ENCODE assay signal across 7 cellular contexts in the genomic region with DNA sequence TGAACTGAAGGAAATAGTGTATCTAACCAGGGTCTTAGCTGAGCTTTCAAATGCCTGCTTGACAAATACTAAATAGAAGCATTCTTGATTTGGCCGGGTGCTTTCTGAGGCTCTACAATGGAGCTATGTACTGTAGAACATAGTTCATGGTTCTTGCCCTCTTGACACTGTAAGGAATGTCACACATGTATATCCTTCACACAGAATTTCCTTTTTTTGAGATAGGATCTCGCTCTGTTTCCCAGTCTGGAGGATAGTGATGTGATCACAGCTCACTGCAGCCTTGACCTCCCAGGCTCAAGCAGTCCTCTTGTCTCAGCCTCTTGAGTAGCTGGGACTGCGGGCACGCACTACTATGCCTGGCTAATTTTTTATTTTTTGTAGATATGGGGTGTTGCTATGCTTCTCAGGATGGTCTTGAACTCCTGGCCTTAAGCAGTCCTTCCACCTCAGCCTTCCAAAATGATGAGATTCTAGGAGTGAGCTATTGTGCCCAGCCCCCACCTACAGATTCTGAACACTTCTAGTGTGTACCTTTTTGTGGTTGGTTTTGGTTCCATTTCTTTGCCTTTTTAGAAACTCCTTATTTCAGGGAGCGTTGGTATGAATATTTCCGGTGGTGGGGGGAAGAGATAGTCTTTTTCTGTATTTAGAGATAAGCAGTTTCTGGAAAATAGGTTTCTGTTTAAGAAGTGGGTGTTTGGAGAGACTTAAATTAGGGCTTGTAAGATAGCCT. TPM values are rescaled to one million over a fixed set of nuclear protein-coding genes. Genes with fewer than 3 reads are reported as not detected.
DNase-seq lines count a peak whose midpoint lies in the region; ATAC-seq and TF ChIP-seq lines count a peak whose summit lies in the region.

No MANE protein-coding gene starts in this region.

- no peak for ATAC-seq in GM21825 (IDR thresholded peaks at IDR 0.05; ENCODE audit: unreplicated experiment)
- ATAC-seq in GM18517 (IDR thresholded peaks at IDR 0.05; ENCODE audit: unreplicated experiment), result no peak

- H3K4me3 ChIP-seq in Jurkat, Clone E6-1 (ENCODE audit: low read length), result peak overlapping the region; percentile 36
- H3K4me3 ChIP-seq in right atrium auricular region, result no peak overlapping the region

- no peak for TF ChIP-seq CTCF in right atrium auricular region (IDR thresholded peaks at IDR 0.05)

- H3K4me1 ChIP-seq in right atrium auricular region, result peaks cover 0 to 79% of the 10 kb centered on the region in 2 donors

- no peaks in the 10 kb centered on the region for H3K9me3 ChIP-seq in right atrium auricular region

- peak; percentile 64 for DNase-seq in Jurkat, Clone E6-1 (ENCODE audit: low read depth, low spot score)
- peak; percentile 33 to 64 for DNase-seq in activated CD4-positive, alpha-beta T cell treated with anti-CD3 and anti-CD28 coated beads, Interleukin-2, amount 50 U/mL, for 48 hours
- no peak for DNase-seq in right atrium auricular region (ENCODE audit: low spot score)
- peak; percentile 8 for DNase-seq in stimulated activated naive CD4-positive, alpha-beta T cell treated with Interleukin-2 at 50 U/mL for 16 hours (lab: John Stamatoyannopoulos, UW)
- DNase-seq in NCI-H2081 (lab: John Stamatoyannopoulos, UW), result no peak

- peaks cover 6% of the 10 kb centered on the region for H3K36me3 ChIP-seq in right atrium auricular region

- peak overlapping the region; percentile 81 to 85 for H3K27ac ChIP-seq in right atrium auricular region

- no peaks in the 10 kb centered on the region for H3K27me3 ChIP-seq in right atrium auricular region

RNA-seq across cellular contexts. Expression of gene MLXIP, which starts 4.2 kb away (rescaled TPM):
- polyA plus RNA-seq in Jurkat, Clone E6-1 (2012; ENCODE audit: insufficient read depth, insufficient read length), result 18.9 TPM
- 10 to 100 TPM; 14.2 to 24.1 TPM for total RNA-seq in right atrium auricular region

Comparison
In these comparisons a context has a peak if more than half of its experiments do, and no peak if none do; other contexts are left out.
1. DNase-seq: peak in Jurkat, Clone E6-1 (single experiment), activated CD4-positive, alpha-beta T cell treated with anti-CD3 and anti-CD28 coated beads, Interleukin-2, amount 50 U/mL, for 48 hours (2 of 2) and stimulated activated naive CD4-positive, alpha-beta T cell treated with Interleukin-2 at 50 U/mL for 16 hours (single experiment); none in right atrium auricular region (single experiment) and NCI-H2081 (0 of 2).